ENCODE assay signal across 18 cellular contexts in genomic region chr5:154215931-154216330, GRCh38. TPM values are rescaled to one million over a fixed set of nuclear protein-coding genes. Genes with fewer than 3 reads are reported as not detected.
DNase-seq lines count a peak whose midpoint lies in the region; ATAC-seq and TF ChIP-seq lines count a peak whose summit lies in the region.
"Had no signal": no experiment of that assay in that cellular context is flagged by ENCODE, and none has a peak within 500 bp of the region (broad histone marks: within the 10 kb centered on the region; RNA-seq: fewer than 3 reads in every experiment).

No MANE protein-coding gene starts in this region.

- intact Hi-C loops in esophagus muscularis mucosa (cut with DNase I), result no loop called here
- intact Hi-C loops in transverse colon (cut with DNase I; ENCODE audit: low total_unique reads), result loop anchor here (10.0 kb wide), 1 partner anchor 1369 kb away; no protein-coding TSS in a partner anchor

- no peaks in the 10 kb centered on the region for H3K36me3 ChIP-seq in RWPE2 (ENCODE audit: low read depth)
- H3K36me3 ChIP-seq in esophagus muscularis mucosa, result peaks cover 0 to 6% (median 0%) of the 10 kb centered on the region in 4 donors
- H3K36me3 ChIP-seq in transverse colon, result no peaks in the 10 kb centered on the region
- H3K36me3 ChIP-seq: ovary had no signal

- H3K27ac ChIP-seq in RWPE2 (ENCODE audit: poor library complexity, severe bottlenecking), result peak overlapping the region; percentile 88
- H3K27ac ChIP-seq in esophagus muscularis mucosa (replicated peaks in 1 of 4), result peak overlapping the region; percentile 37 to 66 (median 56)
- peak overlapping the region in 3 of 4 donors; percentile 21 to 41 (median 39) for H3K27ac ChIP-seq in transverse colon

- peaks cover 20 to 66% of the 10 kb centered on the region in 2 donors for H3K36me3 Mint-ChIP-seq in activated naive CD4-positive, alpha-beta T cell treated with anti-CD3 and anti-CD28 coated beads, Interleukin-2, amount 50 U/mL, for 72 hours

- no peak for TF ChIP-seq POLR2A in esophagus muscularis mucosa (IDR thresholded peaks at IDR 0.05; ENCODE audit: low read depth)
- no peak for TF ChIP-seq POLR2A in transverse colon (IDR thresholded peaks at IDR 0.05)

- peak overlapping the region; percentile 86 to 89 for H3K27ac Mint-ChIP-seq in activated naive CD4-positive, alpha-beta T cell treated with anti-CD3 and anti-CD28 coated beads, Interleukin-2, amount 50 U/mL, for 72 hours

- no peak for TF ChIP-seq CTCF in RWPE2 (IDR thresholded peaks at IDR 0.05; ENCODE audit: poor library complexity, severe bottlenecking)
- TF ChIP-seq CTCF in esophagus muscularis mucosa (IDR thresholded peaks at IDR 0.05), result no peak
- no peak for TF ChIP-seq CTCF in transverse colon (IDR thresholded peaks at IDR 0.05)

- in situ Hi-C loops in transverse colon (cut with MboI; ENCODE audit: low pct_ligation_motif_present in 1 of 4, low pct_unique_long_range_greater_than_20kb in 1 of 4, low sequenced_read_pairs in 3 of 4), result no loop called here

- TF ChIP-seq EP300 in esophagus muscularis mucosa (IDR thresholded peaks at IDR 0.05), result no peak
- no peak for TF ChIP-seq EP300 in transverse colon (IDR thresholded peaks at IDR 0.05; ENCODE audit: low read depth)

- H3K27me3 ChIP-seq in RWPE2 (ENCODE audit: insufficient read depth, poor library complexity, severe bottlenecking) (no peaks in the 10 kb centered on the region), esophagus muscularis mucosa (no peaks in the 10 kb centered on the region), transverse colon (no peaks in the 10 kb centered on the region)
- H3K27me3 ChIP-seq: heart left ventricle, ovary had no signal

- no peak for ATAC-seq in activated naive CD4-positive, alpha-beta T cell treated with anti-CD3 and anti-CD28 coated beads, Interleukin-2, amount 50 U/mL, for 72 hours
- ATAC-seq in RWPE2 (ENCODE audit: low read depth), result no peak
- ATAC-seq: HCT116; heart left ventricle; naive thymus-derived CD8-positive, alpha-beta T cell; right cardiac atrium had no signal

- H3K9me3 Mint-ChIP-seq in activated naive CD4-positive, alpha-beta T cell treated with anti-CD3 and anti-CD28 coated beads, Interleukin-2, amount 50 U/mL, for 72 hours, result no peaks in the 10 kb centered on the region
- H3K9me3 Mint-ChIP-seq: naive thymus-derived CD8-positive, alpha-beta T cell had no signal

- H3K4me3 ChIP-seq in RWPE2 (ENCODE audit: severe bottlenecking), result no peak overlapping the region
- no peak overlapping the region for H3K4me3 ChIP-seq in esophagus muscularis mucosa
- no peak overlapping the region for H3K4me3 ChIP-seq in transverse colon
- H3K4me3 ChIP-seq: heart left ventricle, ovary had no signal

- no peak for DNase-seq in activated naive CD4-positive, alpha-beta T cell treated with anti-CD3 and anti-CD28 coated beads, Interleukin-2, amount 50 U/mL, for 72 hours (ENCODE audit: low spot score in 2 of 2)
- DNase-seq in activated naive CD4-positive, alpha-beta T cell treated with anti-CD3 and anti-CD28 coated beads, Interleukin-2, amount 50 U/mL, for 16 hours, result no peak
- DNase-seq in RWPE2 (ENCODE audit: low spot score), result no peak
- no peak for DNase-seq in esophagus muscularis mucosa (ENCODE audit: extremely low spot score)
- DNase-seq in transverse colon, result no peak
- DNase-seq in activated CD4-positive, CD25-positive, alpha-beta regulatory T cell (lab: John Stamatoyannopoulos, UW), result no peak
- DNase-seq in DMS114 treated with DMSO at 0.1 percent for 48 hours (lab: John Stamatoyannopoulos, UW; ENCODE audit: unreplicated experiment), result no peak
- DNase-seq: activated CD4-positive, alpha-beta T cell treated with anti-CD3 and anti-CD28 coated beads for 4 hours; caudate nucleus; dermis blood vessel endothelial cell; GF-D8; heart left ventricle; naive thymus-derived CD8-positive, alpha-beta T cell; NCI-H1436 treated with DMSO at 0.1 percent for 48 hours; NCI-H69; ovary; right cardiac atrium had no signal

- peaks cover 33% of the 10 kb centered on the region for H3K4me1 ChIP-seq in RWPE2 (ENCODE audit: insufficient read depth, poor library complexity, severe bottlenecking)
- peaks cover 7 to 62% (median 58%) of the 10 kb centered on the region in 4 donors for H3K4me1 ChIP-seq in esophagus muscularis mucosa
- H3K4me1 ChIP-seq in transverse colon, result peaks cover 0 to 14% (median 4%) of the 10 kb centered on the region in 4 donors

- no peaks in the 10 kb centered on the region for H3K9me3 ChIP-seq in RWPE2 (ENCODE audit: severe bottlenecking)
- no peaks in the 10 kb centered on the region for H3K9me3 ChIP-seq in esophagus muscularis mucosa
- no peaks in the 10 kb centered on the region for H3K9me3 ChIP-seq in transverse colon
- H3K9me3 ChIP-seq: heart left ventricle, ovary had no signal

- WGBS in esophagus muscularis mucosa, result 49% methylated on average over 1 of the region's 1 CpG
- WGBS in transverse colon (ENCODE audit: low coverage in 1 of 2), 2 donors, result 71 to 100% methylated on average over 1 of the region's 1 CpG

RNA-seq across cellular contexts. Expression of gene GALNT10, which starts 25.4 kb away (rescaled TPM):
- 10 to 100 TPM; 22.9 to 66.2 TPM for total RNA-seq in activated naive CD4-positive, alpha-beta T cell treated with anti-CD3 and anti-CD28 coated beads, Interleukin-2, amount 50 U/mL, for 72 hours
- total RNA-seq in esophagus muscularis mucosa (10 to 100 TPM; 21.4 to 49.8 (median 44.7) TPM), transverse colon (100 to 1,000 TPM in 1 of 4 donors, 10 to 100 TPM in 3; 18.7 to 142 (median 39.3) TPM)
